In genomic region chr3:155805204-155805801, GRCh38 we compare ENCODE assay signal across 8 cellular contexts. TPM values are rescaled to one million over a fixed set of nuclear protein-coding genes. Genes with fewer than 3 reads are reported as not detected.
DNase-seq lines count a peak whose midpoint lies in the region; FAIRE-seq and TF ChIP-seq lines count a peak whose summit lies in the region.

No MANE protein-coding gene starts in this region.

- DNase-seq in CD4-positive, alpha-beta memory T cell: no peak
- DNase-seq in H7 (no peak), NCI-H2029 treated with DMSO at 0.1 percent for 48 hours (lab: John Stamatoyannopoulos, UW) (peak; percentile 3), adipocyte (ENCODE audit: low read depth) (no peak), T1000 (lab: John Stamatoyannopoulos, UW) (no peak), H54 (ENCODE audit: insufficient read length, low spot score) (no peak)
- peak in 2 of 3 donors; percentile 7 to 12 for DNase-seq in stimulated activated CD4-positive, alpha-beta T cell treated with anti-CD3 and anti-CD28 coated beads, Interleukin-12 subunit alpha, Interleukin-12 subunit beta, amount 100 ng/mL, for 48 hours (ENCODE audit: low read depth in 2 of 3, low spot score in 1 of 3)

- H3K9me3 Mint-ChIP-seq in CD4-positive, alpha-beta memory T cell: no peaks in the 10 kb centered on the region

- TF ChIP-seq POLR2A in H54 (IDR thresholded peaks at IDR 0.05; ENCODE audit: low read depth, low read length): no peak

- no peaks in the 10 kb centered on the region for H3K27me3 ChIP-seq in CD4-positive, alpha-beta memory T cell (ENCODE audit: insufficient read depth, low read length)
- H3K27me3 ChIP-seq in H7 (ENCODE audit: control insufficient read depth, insufficient read depth, low read length) (no peaks in the 10 kb centered on the region), adipocyte (replicated peaks; ENCODE audit: control insufficient read depth, insufficient read depth, low read length) (no peaks in the 10 kb centered on the region), iPS-20b (ENCODE audit: insufficient read depth, low read length) (no peaks in the 10 kb centered on the region)

- H3K27ac ChIP-seq in CD4-positive, alpha-beta memory T cell (ENCODE audit: low read depth, low read length): no peak overlapping the region
- H3K27ac ChIP-seq in iPS-20b (ENCODE audit: low read length): no peak overlapping the region

- peaks cover 8 to 14% of the 10 kb centered on the region in 2 donors for H3K36me3 Mint-ChIP-seq in CD4-positive, alpha-beta memory T cell

- intact Hi-C loops in CD4-positive, alpha-beta memory T cell (cut with micrococcal nuclease): loop anchor here (5.0 kb wide), 1 partner anchor 117 kb away; no protein-coding TSS in a partner anchor

- H3K27me3 Mint-ChIP-seq in CD4-positive, alpha-beta memory T cell: peaks cover 4 to 6% of the 10 kb centered on the region in 2 donors

- no peak for FAIRE-seq in H54 (lab: Jason Lieb, UNC)

- peaks cover 11% of the 10 kb centered on the region for H3K4me1 ChIP-seq in CD4-positive, alpha-beta memory T cell (ENCODE audit: insufficient read depth, low read length)
- H3K4me1 ChIP-seq in adipocyte (ENCODE audit: control insufficient read depth, insufficient read depth, low read length): peaks cover 3% of the 10 kb centered on the region
- no peaks in the 10 kb centered on the region for H3K4me1 ChIP-seq in iPS-20b (ENCODE audit: insufficient read depth, low read length)

- H3K9ac ChIP-seq in adipocyte (ENCODE audit: low read length): peak overlapping the region; percentile 91
- H3K9ac ChIP-seq in iPS-20b (ENCODE audit: low read depth, low read length): peak overlapping the region; percentile 84; the same call in 1 of the 2 replicates

- peak overlapping the region; percentile 19 to 93 (median 87) for H3K27ac Mint-ChIP-seq in CD4-positive, alpha-beta memory T cell

- CTCF ChIA-PET in CD4-positive, alpha-beta memory T cell (lab: Charles Lee; ENCODE audit: partially characterized antibody): interaction anchor here (0.7 to 2.9 kb wide), 65 partner anchors 8 to 1481 kb away, joined by 3 to 56 read pairs (median 6); partner anchors contain the start of genes DHX36, GMPS, PLCH1 and SLC33A1

- H3K4me3 ChIP-seq in CD4-positive, alpha-beta memory T cell (ENCODE audit: low read length in 2 of 2): peak overlapping the region in 1 of 2 donors; percentile 72
- H3K4me3 ChIP-seq in H7 (ENCODE audit: insufficient read depth, low read depth, low read length) (peak overlapping the region; percentile 72), adipocyte (ENCODE audit: low read length) (peak overlapping the region; percentile 86), iPS-20b (ENCODE audit: low read length) (peak overlapping the region; percentile 84)

- H3K4me1 Mint-ChIP-seq in CD4-positive, alpha-beta memory T cell: peaks cover 14 to 19% (median 16%) of the 10 kb centered on the region in 4 donors

- peak overlapping the region; percentile 88 to 94 (median 91) for H3K4me3 Mint-ChIP-seq in CD4-positive, alpha-beta memory T cell

- H3K9me3 ChIP-seq in CD4-positive, alpha-beta memory T cell (ENCODE audit: control insufficient read depth in 1 of 2, low read length in 2 of 2): no peaks in the 10 kb centered on the region
- H3K9me3 ChIP-seq in adipocyte (ENCODE audit: control insufficient read depth, low read length): no peaks in the 10 kb centered on the region
- H3K9me3 ChIP-seq in iPS-20b (ENCODE audit: insufficient read depth, low read depth, low read length): no peaks in the 10 kb centered on the region

- POLR2A ChIA-PET in CD4-positive, alpha-beta memory T cell (lab: Charles Lee; ENCODE audit: partially characterized antibody): interaction anchor here (0.5 to 2.6 kb wide), 13 partner anchors 11 to 1370 kb away, joined by 3 to 43 read pairs (median 3); partner anchors contain the start of genes CCNL1, GMPS and SLC33A1

- H3K36me3 ChIP-seq in CD4-positive, alpha-beta memory T cell (ENCODE audit: insufficient read depth, low read length): no peaks in the 10 kb centered on the region
- H3K36me3 ChIP-seq in H7 (replicated peaks; ENCODE audit: control insufficient read depth, insufficient read depth, low read length) (no peaks in the 10 kb centered on the region), adipocyte (ENCODE audit: control insufficient read depth, insufficient read depth, low read length, severe bottlenecking) (peaks cover 6% of the 10 kb centered on the region), iPS-20b (ENCODE audit: insufficient read depth, low read depth, low read length) (0 out of 2 replicates have a peak, but pooled peaks cover under 1% of the 10 kb centered on the region)

RNA-seq across cellular contexts. Expression of gene C3orf33, which starts 0.8 kb away (rescaled TPM):
- 1 to 10 TPM; 3.1 to 3.4 TPM for total RNA-seq in CD4-positive, alpha-beta memory T cell
- 1 to 10 TPM; 3.7 to 4.6 TPM for polyA plus RNA-seq in CD4-positive, alpha-beta memory T cell
- 1.9 and 2.9 TPM in 2 replicates for total RNA-seq in H7 (2014; rRNA removed; shearing (Covaris generic))

RNA-seq across cellular contexts. Expression of gene SLC33A1, which starts 48.9 kb away (rescaled TPM):
- 10 to 100 TPM; 44.9 to 45.8 TPM for total RNA-seq in CD4-positive, alpha-beta memory T cell
- polyA plus RNA-seq in CD4-positive, alpha-beta memory T cell: 10 to 100 TPM; 18.4 to 23.7 TPM
- 22.9 and 24.7 TPM in 2 replicates for total RNA-seq in H7 (2014; rRNA removed; shearing (Covaris generic))

Comparison
In these comparisons a context has a peak if more than half of its experiments do, and no peak if none do; other contexts are left out.
1. DNase-seq: peak in NCI-H2029 treated with DMSO at 0.1 percent for 48 hours (single experiment) and stimulated activated CD4-positive, alpha-beta T cell treated with anti-CD3 and anti-CD28 coated beads, Interleukin-12 subunit alpha, Interleukin-12 subunit beta, amount 100 ng/mL, for 48 hours (2 of 3); none in CD4-positive, alpha-beta memory T cell (0 of 5), H7 (single experiment), adipocyte (single experiment), T1000 (single experiment) and H54 (single experiment).